In the genomic region with DNA sequence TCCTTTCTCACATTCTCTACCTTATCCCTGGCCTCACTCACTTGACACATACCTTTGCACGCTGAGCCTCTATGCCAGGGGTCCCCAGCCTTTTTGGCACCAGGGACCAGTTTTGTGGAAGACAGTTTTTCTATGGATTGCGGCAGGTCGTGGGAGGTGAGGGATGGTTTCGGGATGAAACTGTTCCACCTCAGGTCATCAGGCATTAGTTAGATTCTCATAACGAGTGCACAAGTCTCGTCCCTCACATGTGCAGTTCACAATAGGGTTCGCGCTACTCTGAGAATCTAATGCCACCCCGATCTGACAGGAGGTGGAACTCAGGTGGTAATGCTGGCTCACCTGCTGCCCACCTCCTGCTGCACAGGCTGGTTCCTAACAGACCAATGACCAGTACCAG, we compare ENCODE assay signal across 21 cellular contexts.
DNase-seq lines count a peak whose midpoint lies in the region; ATAC-seq and TF ChIP-seq lines count a peak whose summit lies in the region.
"Had no signal": no experiment of that assay in that cellular context is flagged by ENCODE, and none has a peak within 500 bp of the region (broad histone marks: within the 10 kb centered on the region; RNA-seq: fewer than 3 reads in every experiment).

No MANE protein-coding gene starts in this region.

- TF ChIP-seq CTCF in GM23338 (conservative IDR thresholded peaks at IDR 0.05; ENCODE audit: low read depth in 2 of 2) (no peak), endodermal cell (conservative IDR thresholded peaks at IDR 0.05) (no peak)

- ATAC-seq in GM23338 (0 out of 3 replicates have a peak, but pooled peaks have one; percentile 25), GM21825 (IDR thresholded peaks at IDR 0.05; ENCODE audit: unreplicated experiment) (no peak)
- ATAC-seq: CD8-positive, alpha-beta T cell; GM12878; HCT116 had no signal

- no peaks in the 10 kb centered on the region for H3K9me3 ChIP-seq in endodermal cell (ENCODE audit: control insufficient read depth, low read length)
- H3K9me3 ChIP-seq: BLaER1, Caco-2 had no signal

- H3K27ac ChIP-seq in GM23338 (ENCODE audit: low read depth) (no peak overlapping the region), endodermal cell (ENCODE audit: low read depth, low read length) (no peak overlapping the region)
- H3K27ac ChIP-seq: 22Rv1, BLaER1, C4-2B had no signal

- DNase-seq in activated CD4-positive, alpha-beta T cell treated with anti-CD3 and anti-CD28 coated beads, Interleukin-2, amount 10 ng/mL, durations not matched to agents 24 days and 14 days, result peak; percentile 44
- no peak for DNase-seq in activated CD4-positive, alpha-beta T cell treated with anti-CD3 and anti-CD28 coated beads, Interleukin-2, amount 50 U/mL, for 48 hours
- DNase-seq in GM23338 (ENCODE audit: low spot score), result no peak
- peak; percentile 20 for DNase-seq in endodermal cell
- no peak for DNase-seq in midbrain (lab: John Stamatoyannopoulos, UW)
- DNase-seq: Caco-2; CD4-positive, CD25-positive, alpha-beta regulatory T cell; CD8-positive, alpha-beta T cell; DMS153; DMS79; EL; GDM1; GOT3; H7 had no signal

- H3K4me2 ChIP-seq in GM23338, result no peak overlapping the region
- H3K4me2 ChIP-seq: BLaER1 had no signal

- H3K4me1 Mint-ChIP-seq in activated CD4-positive, alpha-beta T cell treated with anti-CD3 and anti-CD28 coated beads, Interleukin-2, amount 10 ng/mL, durations not matched to agents 24 days and 14 days, result no peaks in the 10 kb centered on the region
- H3K4me1 Mint-ChIP-seq in GM23338, result peaks cover 9% of the 10 kb centered on the region; the same call in 2 of the 3 replicates
- H3K4me1 Mint-ChIP-seq in endodermal cell, result peaks cover 5% of the 10 kb centered on the region
- H3K4me1 Mint-ChIP-seq: B cell; CD4-positive, CD25-positive, alpha-beta regulatory T cell had no signal

- H3K4me1 ChIP-seq in GM23338 (ENCODE audit: insufficient read depth) (peaks cover 7% of the 10 kb centered on the region; the same call in 1 of the 2 replicates), endodermal cell (ENCODE audit: control insufficient read depth, insufficient read depth, low read length) (no peaks in the 10 kb centered on the region)
- H3K4me1 ChIP-seq: BLaER1, Caco-2 had no signal

- no peaks in the 10 kb centered on the region for H3F3A ChIP-seq in GM23338 (replicated peaks; ENCODE audit: low read depth)

- no peaks in the 10 kb centered on the region for H4K20me1 ChIP-seq in GM23338 (replicated peaks; ENCODE audit: insufficient read depth)
- H4K20me1 ChIP-seq: BLaER1 had no signal

- no peaks in the 10 kb centered on the region for H3K9me2 ChIP-seq in GM23338 (ENCODE audit: insufficient read depth)

- peaks cover 20% of the 10 kb centered on the region for H3K27me3 Mint-ChIP-seq in activated CD4-positive, alpha-beta T cell treated with anti-CD3 and anti-CD28 coated beads, Interleukin-2, amount 10 ng/mL, durations not matched to agents 24 days and 14 days
- H3K27me3 Mint-ChIP-seq in GM23338 (ENCODE audit: insufficient read depth, low read depth, poor library complexity) (no peaks in the 10 kb centered on the region), endodermal cell (ENCODE audit: insufficient read depth) (no peaks in the 10 kb centered on the region)
- H3K27me3 Mint-ChIP-seq: B cell had no signal

- H3K36me3 ChIP-seq in GM23338 (ENCODE audit: insufficient read depth) (no peaks in the 10 kb centered on the region), endodermal cell (ENCODE audit: control insufficient read depth, insufficient read depth, low read length) (no peaks in the 10 kb centered on the region)
- H3K36me3 ChIP-seq: BLaER1 had no signal

- WGBS in endodermal cell (ENCODE audit: insufficient coverage in 1 of 2, insufficient read length in 1 of 2), 2 experiments, result 90% methylated on average over 3 to 9 of the region's 9 CpGs

- H3K4me3 ChIP-seq in GM23338 (no peak overlapping the region), endodermal cell (ENCODE audit: low read length) (no peak overlapping the region)
- H3K4me3 ChIP-seq: BLaER1, GM12878 had no signal

- H3K27ac Mint-ChIP-seq in activated CD4-positive, alpha-beta T cell treated with anti-CD3 and anti-CD28 coated beads, Interleukin-2, amount 10 ng/mL, durations not matched to agents 24 days and 14 days, result no peak overlapping the region
- H3K27ac Mint-ChIP-seq in GM23338 (no peak overlapping the region), endodermal cell (no peak overlapping the region)
- H3K27ac Mint-ChIP-seq: B cell; CD4-positive, CD25-positive, alpha-beta regulatory T cell; CD8-positive, alpha-beta T cell had no signal

- no peak overlapping the region for H3K4me3 Mint-ChIP-seq in activated CD4-positive, alpha-beta T cell treated with anti-CD3 and anti-CD28 coated beads, Interleukin-2, amount 10 ng/mL, durations not matched to agents 24 days and 14 days
- H3K4me3 Mint-ChIP-seq in GM23338 (no peak overlapping the region), endodermal cell (no peak overlapping the region)
- H3K4me3 Mint-ChIP-seq: B cell; CD4-positive, CD25-positive, alpha-beta regulatory T cell; CD8-positive, alpha-beta T cell had no signal

- intact Hi-C loops in activated CD4-positive, alpha-beta T cell treated with anti-CD3 and anti-CD28 coated beads, Interleukin-2, amount 10 ng/mL, durations not matched to agents 24 days and 14 days (cut with micrococcal nuclease), result no loop called here

- H3K36me3 Mint-ChIP-seq in activated CD4-positive, alpha-beta T cell treated with anti-CD3 and anti-CD28 coated beads, Interleukin-2, amount 10 ng/mL, durations not matched to agents 24 days and 14 days (ENCODE audit: low read depth), result no peaks in the 10 kb centered on the region
- no peaks in the 10 kb centered on the region for H3K36me3 Mint-ChIP-seq in GM23338 (ENCODE audit: low read depth)
- no peaks in the 10 kb centered on the region for H3K36me3 Mint-ChIP-seq in endodermal cell (ENCODE audit: low read depth)
- H3K36me3 Mint-ChIP-seq: CD4-positive, CD25-positive, alpha-beta regulatory T cell; CD8-positive, alpha-beta T cell had no signal

- no peaks in the 10 kb centered on the region for H3K9me3 Mint-ChIP-seq in activated CD4-positive, alpha-beta T cell treated with anti-CD3 and anti-CD28 coated beads, Interleukin-2, amount 10 ng/mL, durations not matched to agents 24 days and 14 days
- H3K9me3 Mint-ChIP-seq in GM23338 (no peaks in the 10 kb centered on the region), endodermal cell (no peaks in the 10 kb centered on the region)
- H3K9me3 Mint-ChIP-seq: CD4-positive, CD25-positive, alpha-beta regulatory T cell; CD8-positive, alpha-beta T cell had no signal

- no peaks in the 10 kb centered on the region for H3K79me2 ChIP-seq in GM23338 (replicated peaks; ENCODE audit: insufficient read depth)

- H3K9ac ChIP-seq in endodermal cell (ENCODE audit: extremely low read depth, low read length, poor library complexity, severe bottlenecking), result no peak overlapping the region
- H3K9ac ChIP-seq: BLaER1 had no signal

- H3K27me3 ChIP-seq in GM23338 (ENCODE audit: insufficient read depth) (no peaks in the 10 kb centered on the region), endodermal cell (ENCODE audit: control insufficient read depth, insufficient read depth, low read length, poor library complexity, severe bottlenecking) (no peaks in the 10 kb centered on the region)
- H3K27me3 ChIP-seq: BLaER1 had no signal

- no peak overlapping the region for H2AFZ ChIP-seq in GM23338

TF ChIP-seq in GM23338, 12 proteins besides CTCF, POLR2A, EP300 and RAD21 (continues in another document):
- TF ChIP-seq EZH2phosphoT487 (IDR thresholded peaks at IDR 0.05; ENCODE audit: unreplicated experiment), result no peak
- TF ChIP-seq, protein P1, sequence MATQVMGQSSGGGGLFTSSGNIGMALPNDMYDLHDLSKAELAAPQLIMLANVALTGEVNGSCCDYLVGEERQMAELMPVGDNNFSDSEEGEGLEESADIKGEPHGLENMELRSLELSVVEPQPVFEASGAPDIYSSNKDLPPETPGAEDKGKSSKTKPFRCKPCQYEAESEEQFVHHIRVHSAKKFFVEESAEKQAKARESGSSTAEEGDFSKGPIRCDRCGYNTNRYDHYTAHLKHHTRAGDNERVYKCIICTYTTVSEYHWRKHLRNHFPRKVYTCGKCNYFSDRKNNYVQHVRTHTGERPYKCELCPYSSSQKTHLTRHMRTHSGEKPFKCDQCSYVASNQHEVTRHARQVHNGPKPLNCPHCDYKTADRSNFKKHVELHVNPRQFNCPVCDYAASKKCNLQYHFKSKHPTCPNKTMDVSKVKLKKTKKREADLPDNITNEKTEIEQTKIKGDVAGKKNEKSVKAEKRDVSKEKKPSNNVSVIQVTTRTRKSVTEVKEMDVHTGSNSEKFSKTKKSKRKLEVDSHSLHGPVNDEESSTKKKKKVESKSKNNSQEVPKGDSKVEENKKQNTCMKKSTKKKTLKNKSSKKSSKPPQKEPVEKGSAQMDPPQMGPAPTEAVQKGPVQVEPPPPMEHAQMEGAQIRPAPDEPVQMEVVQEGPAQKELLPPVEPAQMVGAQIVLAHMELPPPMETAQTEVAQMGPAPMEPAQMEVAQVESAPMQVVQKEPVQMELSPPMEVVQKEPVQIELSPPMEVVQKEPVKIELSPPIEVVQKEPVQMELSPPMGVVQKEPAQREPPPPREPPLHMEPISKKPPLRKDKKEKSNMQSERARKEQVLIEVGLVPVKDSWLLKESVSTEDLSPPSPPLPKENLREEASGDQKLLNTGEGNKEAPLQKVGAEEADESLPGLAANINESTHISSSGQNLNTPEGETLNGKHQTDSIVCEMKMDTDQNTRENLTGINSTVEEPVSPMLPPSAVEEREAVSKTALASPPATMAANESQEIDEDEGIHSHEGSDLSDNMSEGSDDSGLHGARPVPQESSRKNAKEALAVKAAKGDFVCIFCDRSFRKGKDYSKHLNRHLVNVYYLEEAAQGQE (IDR thresholded peaks at IDR 0.05; ENCODE audit: unreplicated experiment), result no peak
- no peak for TF ChIP-seq POLR2AphosphoS5 (IDR thresholded peaks at IDR 0.05; ENCODE audit: low read depth)
- no peak for TF ChIP-seq CREB1 (CRISPR knock-in tag; IDR thresholded peaks at IDR 0.05; ENCODE audit: low read depth)
- no peak for TF ChIP-seq ZNF331 (CRISPR knock-in tag; IDR thresholded peaks at IDR 0.05; ENCODE audit: low read depth)
- no peak for TF ChIP-seq STAT1 (IDR thresholded peaks at IDR 0.05; ENCODE audit: unreplicated experiment)
- no peak for TF ChIP-seq EZH2 (IDR thresholded peaks at IDR 0.05; ENCODE audit: low read depth, unreplicated experiment)
- TF ChIP-seq, protein P2, sequence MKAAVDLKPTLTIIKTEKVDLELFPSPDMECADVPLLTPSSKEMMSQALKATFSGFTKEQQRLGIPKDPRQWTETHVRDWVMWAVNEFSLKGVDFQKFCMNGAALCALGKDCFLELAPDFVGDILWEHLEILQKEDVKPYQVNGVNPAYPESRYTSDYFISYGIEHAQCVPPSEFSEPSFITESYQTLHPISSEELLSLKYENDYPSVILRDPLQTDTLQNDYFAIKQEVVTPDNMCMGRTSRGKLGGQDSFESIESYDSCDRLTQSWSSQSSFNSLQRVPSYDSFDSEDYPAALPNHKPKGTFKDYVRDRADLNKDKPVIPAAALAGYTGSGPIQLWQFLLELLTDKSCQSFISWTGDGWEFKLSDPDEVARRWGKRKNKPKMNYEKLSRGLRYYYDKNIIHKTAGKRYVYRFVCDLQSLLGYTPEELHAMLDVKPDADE (IDR thresholded peaks at IDR 0.05), result no peak
- no peak for TF ChIP-seq ZNF114 (CRISPR knock-in tag; IDR thresholded peaks at IDR 0.05)

Comparison
In these comparisons a context has a peak if more than half of its experiments do, and no peak if none do; other contexts are left out.
1. DNase-seq: peak in activated CD4-positive, alpha-beta T cell treated with anti-CD3 and anti-CD28 coated beads, Interleukin-2, amount 10 ng/mL, durations not matched to agents 24 days and 14 days (single experiment) and endodermal cell (single experiment); none in activated CD4-positive, alpha-beta T cell treated with anti-CD3 and anti-CD28 coated beads, Interleukin-2, amount 50 U/mL, for 48 hours (0 of 2), GM23338 (single experiment) and midbrain (single experiment).